9 cellular contexts compared by ENCODE assay signal in genomic region chr17:73710095-73710592, GRCh38.
DNase-seq lines count a peak whose midpoint lies in the region; ATAC-seq, FAIRE-seq and TF ChIP-seq lines count a peak whose summit lies in the region.
"Had no signal": no experiment of that assay in that cellular context is flagged by ENCODE, and none has a peak within 500 bp of the region (broad histone marks: within the 10 kb centered on the region; RNA-seq: fewer than 3 reads in every experiment).

No MANE protein-coding gene starts in this region.

- no peaks in the 10 kb centered on the region for H3K36me3 ChIP-seq in GM12878 (ENCODE audit: control insufficient read depth in 2 of 2, insufficient read depth in 2 of 2, low read length in 1 of 2)

- 16% methylated on average over 15 of the region's 15 CpGs for WGBS in GM12878 (ENCODE audit: insufficient coverage, insufficient replicate concordance, low lambda C conversion rate, missing lambda C conversion rate)

- H3K4me3 Mint-ChIP-seq in immature natural killer cell = no peak overlapping the region

- H3K9me3 ChIP-seq in GM12878 (replicated peaks; ENCODE audit: control insufficient read depth, insufficient read depth, low read length) = no peaks in the 10 kb centered on the region; the same call in 1 of the 3 replicates

- H3K36me3 Mint-ChIP-seq in immature natural killer cell = no peaks in the 10 kb centered on the region

- H3K4me3 ChIP-seq in GM12878 = no peak overlapping the region

- H3K27me3 ChIP-seq in GM12878 (replicated peaks in 1 of 2; ENCODE audit: control insufficient read depth in 2 of 2, insufficient read depth in 2 of 2, low read length in 1 of 2) = no peaks in the 10 kb centered on the region

- no peak overlapping the region for H3K27ac ChIP-seq in GM12878 (ENCODE audit: control insufficient read depth, insufficient read depth)

- intact Hi-C loops in GM12878 (cut with micrococcal nuclease; ENCODE audit: unreplicated experiment) = loop anchor here (1.0 kb wide), 1 partner anchor 281 kb away; no protein-coding TSS in a partner anchor

- no TSS peak for BruUV-seq in GM12878 (replicated peaks; lab: Mats Ljungman, UMichigan)

- peaks cover 4 to 5% (median 5%) of the 10 kb centered on the region in 3 donors for H3K27me3 Mint-ChIP-seq in immature natural killer cell (ENCODE audit: low read depth in 3 of 3)

- no peaks in the 10 kb centered on the region for H4K20me1 ChIP-seq in GM12878 (ENCODE audit: control insufficient read depth, insufficient read depth)

- H3K27ac Mint-ChIP-seq in immature natural killer cell = no peak overlapping the region

- H2AFZ ChIP-seq in GM12878 (ENCODE audit: control insufficient read depth, low read depth, low read length) = no peak overlapping the region

- DNase-seq in EH (ENCODE audit: low read depth) (peak; percentile 2), M059J (ENCODE audit: low read depth) (peak; percentile 22), T-helper 22 cell (ENCODE audit: low read depth) (peak; percentile 19), GM12878 (ENCODE audit: low read depth, low spot score) (peak; percentile 5), immature natural killer cell (peak; percentile 45 to 51 (median 49))
- DNase-seq in stimulated activated CD4-positive, alpha-beta T cell treated with anti-CD3 and anti-CD28 coated beads, Interleukin-1b, Interleukin-23, amount 100 ng/mL, for 48 hours = peak; percentile 58

- in situ Hi-C loops in GM12878 (cut with MboI) = no loop called here

- peak; percentile 81 for ATAC-seq in GM12878
- no peak for ATAC-seq in HG02938 (IDR thresholded peaks at IDR 0.05; ENCODE audit: unreplicated experiment)
- ATAC-seq in GM21786 (IDR thresholded peaks at IDR 0.05; ENCODE audit: unreplicated experiment) = no peak

- peaks cover 0 to 2% (median 0%) of the 10 kb centered on the region in 6 donors for H3K9me3 Mint-ChIP-seq in immature natural killer cell

- no peak overlapping the region for H3K9ac ChIP-seq in GM12878 (ENCODE audit: control insufficient read depth, insufficient read depth, low read length)

- H3K4me1 Mint-ChIP-seq in immature natural killer cell = peaks cover 0 to 4% of the 10 kb centered on the region in 2 donors

- RAD21 ChIA-PET in GM12878 (lab: Charles Lee; ENCODE audit: unreplicated experiment) = interaction anchor here (1.5 to 2.8 kb wide), 3 partner anchors 123 to 280 kb away, joined by 5 to 23 read pairs (median 6); no protein-coding TSS in a partner anchor

- TF ChIP-seq POLR2A in GM12878 (IDR thresholded peaks at IDR 0.05; ENCODE audit: low read depth, low read length) = no peak

- TF ChIP-seq RAD21 in GM12878 (IDR thresholded peaks at IDR 0.05; ENCODE audit: insufficient read depth, low read depth, low read length) = peak; percentile 78

- no peaks in the 10 kb centered on the region for H3K79me2 ChIP-seq in GM12878 (ENCODE audit: control insufficient read depth, insufficient read depth, low read length)

- no peaks in the 10 kb centered on the region; the same call in 1 of the 2 replicates for H3K4me1 ChIP-seq in GM12878 (ENCODE audit: control insufficient read depth, insufficient read depth, low read length)

- CTCF ChIA-PET in GM12878 (lab: Yijun Ruan, JAX) = interaction anchor here (0.7 to 4.2 kb wide), 9 partner anchors 11 to 290 kb away, joined by 3 to 55 read pairs (median 4); no protein-coding TSS in a partner anchor

- SMC1A ChIA-PET in GM12878 (lab: Charles Lee; ENCODE audit: uncharacterized antibody, unreplicated experiment) = interaction anchor here (0.6 to 1.6 kb wide), 3 partner anchors 68 to 280 kb away, joined by 3 to 18 read pairs (median 4); no protein-coding TSS in a partner anchor

- FAIRE-seq in GM12878 (lab: Jason Lieb, UNC) = peak; percentile 75
- FAIRE-seq: colon had no signal

- H3K4me2 ChIP-seq in GM12878 (ENCODE audit: control insufficient read depth, insufficient read depth) = no peak overlapping the region

- POLR2A ChIA-PET in GM12878 (lab: Charles Lee) = no interaction called here

- TF ChIP-seq CTCF in GM12878 (IDR thresholded peaks at IDR 0.05 in 2 of 3, conservative IDR thresholded peaks at IDR 0.05 in 1 of 3; ENCODE audit: control insufficient read depth in 2 of 3, extremely low read depth in 1 of 3, insufficient read depth in 1 of 3, low read depth in 3 of 3, low read length in 3 of 3) = peak; percentile 72 to 76 (median 72)

- TF ChIP-seq EP300 in GM12878 (IDR thresholded peaks at IDR 0.05; ENCODE audit: borderline replicate concordance in 1 of 2, control insufficient read depth in 1 of 2, low read depth in 2 of 2, low read length in 2 of 2) = no peak

TF ChIP-seq in GM12878, 131 proteins besides CTCF, POLR2A, EP300 and RAD21:
- peak; percentile 71 for TF ChIP-seq SMC3 (IDR thresholded peaks at IDR 0.05; ENCODE audit: borderline replicate concordance, low read length)
- TF ChIP-seq, protein P1, sequence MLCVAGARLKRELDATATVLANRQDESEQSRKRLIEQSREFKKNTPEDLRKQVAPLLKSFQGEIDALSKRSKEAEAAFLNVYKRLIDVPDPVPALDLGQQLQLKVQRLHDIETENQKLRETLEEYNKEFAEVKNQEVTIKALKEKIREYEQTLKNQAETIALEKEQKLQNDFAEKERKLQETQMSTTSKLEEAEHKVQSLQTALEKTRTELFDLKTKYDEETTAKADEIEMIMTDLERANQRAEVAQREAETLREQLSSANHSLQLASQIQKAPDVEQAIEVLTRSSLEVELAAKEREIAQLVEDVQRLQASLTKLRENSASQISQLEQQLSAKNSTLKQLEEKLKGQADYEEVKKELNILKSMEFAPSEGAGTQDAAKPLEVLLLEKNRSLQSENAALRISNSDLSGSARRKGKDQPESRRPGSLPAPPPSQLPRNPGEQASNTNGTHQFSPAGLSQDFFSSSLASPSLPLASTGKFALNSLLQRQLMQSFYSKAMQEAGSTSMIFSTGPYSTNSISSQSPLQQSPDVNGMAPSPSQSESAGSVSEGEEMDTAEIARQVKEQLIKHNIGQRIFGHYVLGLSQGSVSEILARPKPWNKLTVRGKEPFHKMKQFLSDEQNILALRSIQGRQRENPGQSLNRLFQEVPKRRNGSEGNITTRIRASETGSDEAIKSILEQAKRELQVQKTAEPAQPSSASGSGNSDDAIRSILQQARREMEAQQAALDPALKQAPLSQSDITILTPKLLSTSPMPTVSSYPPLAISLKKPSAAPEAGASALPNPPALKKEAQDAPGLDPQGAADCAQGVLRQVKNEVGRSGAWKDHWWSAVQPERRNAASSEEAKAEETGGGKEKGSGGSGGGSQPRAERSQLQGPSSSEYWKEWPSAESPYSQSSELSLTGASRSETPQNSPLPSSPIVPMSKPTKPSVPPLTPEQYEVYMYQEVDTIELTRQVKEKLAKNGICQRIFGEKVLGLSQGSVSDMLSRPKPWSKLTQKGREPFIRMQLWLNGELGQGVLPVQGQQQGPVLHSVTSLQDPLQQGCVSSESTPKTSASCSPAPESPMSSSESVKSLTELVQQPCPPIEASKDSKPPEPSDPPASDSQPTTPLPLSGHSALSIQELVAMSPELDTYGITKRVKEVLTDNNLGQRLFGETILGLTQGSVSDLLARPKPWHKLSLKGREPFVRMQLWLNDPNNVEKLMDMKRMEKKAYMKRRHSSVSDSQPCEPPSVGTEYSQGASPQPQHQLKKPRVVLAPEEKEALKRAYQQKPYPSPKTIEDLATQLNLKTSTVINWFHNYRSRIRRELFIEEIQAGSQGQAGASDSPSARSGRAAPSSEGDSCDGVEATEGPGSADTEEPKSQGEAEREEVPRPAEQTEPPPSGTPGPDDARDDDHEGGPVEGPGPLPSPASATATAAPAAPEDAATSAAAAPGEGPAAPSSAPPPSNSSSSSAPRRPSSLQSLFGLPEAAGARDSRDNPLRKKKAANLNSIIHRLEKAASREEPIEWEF (IDR thresholded peaks at IDR 0.05; ENCODE audit: insufficient replicate concordance, low read depth, low read length) = no peak
- TF ChIP-seq YY1 (IDR thresholded peaks at IDR 0.05; ENCODE audit: low read depth, low read length) = 0 out of 2 replicates have a peak, but pooled peaks have one; percentile 11

Comparison
In these comparisons a context has a peak if more than half of its experiments do, and no peak if none do; other contexts are left out.
1. DNase-seq: peak in every context shown above with its lines; median percentile 58 in stimulated activated CD4-positive, alpha-beta T cell treated with anti-CD3 and anti-CD28 coated beads, Interleukin-1b, Interleukin-23, amount 100 ng/mL, for 48 hours; 49 in immature natural killer cell; 22 in M059J; 19 in T-helper 22 cell; 5 in GM12878; 2 in EH.